Comparison of ENCODE assay signal across 1 cellular context in the genomic region with DNA sequence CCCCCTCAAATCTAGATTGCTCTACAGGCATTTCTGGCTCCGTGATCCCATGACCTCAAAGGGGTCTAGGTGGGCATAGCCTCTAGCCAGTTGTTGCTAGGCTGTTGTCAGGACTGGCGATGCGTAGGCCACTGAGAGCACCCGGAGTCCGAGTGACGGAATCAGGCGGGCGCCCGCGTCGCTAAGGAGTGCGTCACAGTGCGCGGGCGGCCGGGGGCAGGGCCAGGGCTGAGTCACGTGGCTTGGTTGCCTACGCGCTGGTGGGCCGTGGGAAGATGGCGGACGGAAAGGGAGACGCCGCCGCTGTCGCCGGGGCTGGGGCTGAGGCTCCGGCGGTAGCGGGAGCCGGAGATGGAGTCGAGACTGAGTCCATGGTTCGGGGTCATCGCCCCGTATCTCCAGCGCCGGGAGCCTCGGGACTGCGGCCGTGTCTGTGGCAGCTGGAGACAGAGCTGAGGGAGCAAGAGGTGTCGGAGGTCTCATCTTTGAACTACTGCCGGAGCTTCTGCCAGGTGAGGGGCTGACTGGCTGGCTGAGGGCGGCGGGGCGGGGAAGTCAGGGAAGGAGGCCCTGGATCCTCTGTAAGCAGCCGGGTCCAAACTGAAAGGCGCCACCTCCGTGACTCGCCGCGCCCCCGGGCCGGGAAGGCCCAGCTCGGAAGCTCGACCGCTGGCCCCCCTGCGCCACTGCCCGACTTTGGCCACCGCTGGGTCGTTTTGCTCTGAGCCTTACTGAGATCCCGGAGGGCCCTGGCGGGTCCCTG.
TF ChIP-seq lines count a peak whose summit lies in the region.

A gene with protein sequence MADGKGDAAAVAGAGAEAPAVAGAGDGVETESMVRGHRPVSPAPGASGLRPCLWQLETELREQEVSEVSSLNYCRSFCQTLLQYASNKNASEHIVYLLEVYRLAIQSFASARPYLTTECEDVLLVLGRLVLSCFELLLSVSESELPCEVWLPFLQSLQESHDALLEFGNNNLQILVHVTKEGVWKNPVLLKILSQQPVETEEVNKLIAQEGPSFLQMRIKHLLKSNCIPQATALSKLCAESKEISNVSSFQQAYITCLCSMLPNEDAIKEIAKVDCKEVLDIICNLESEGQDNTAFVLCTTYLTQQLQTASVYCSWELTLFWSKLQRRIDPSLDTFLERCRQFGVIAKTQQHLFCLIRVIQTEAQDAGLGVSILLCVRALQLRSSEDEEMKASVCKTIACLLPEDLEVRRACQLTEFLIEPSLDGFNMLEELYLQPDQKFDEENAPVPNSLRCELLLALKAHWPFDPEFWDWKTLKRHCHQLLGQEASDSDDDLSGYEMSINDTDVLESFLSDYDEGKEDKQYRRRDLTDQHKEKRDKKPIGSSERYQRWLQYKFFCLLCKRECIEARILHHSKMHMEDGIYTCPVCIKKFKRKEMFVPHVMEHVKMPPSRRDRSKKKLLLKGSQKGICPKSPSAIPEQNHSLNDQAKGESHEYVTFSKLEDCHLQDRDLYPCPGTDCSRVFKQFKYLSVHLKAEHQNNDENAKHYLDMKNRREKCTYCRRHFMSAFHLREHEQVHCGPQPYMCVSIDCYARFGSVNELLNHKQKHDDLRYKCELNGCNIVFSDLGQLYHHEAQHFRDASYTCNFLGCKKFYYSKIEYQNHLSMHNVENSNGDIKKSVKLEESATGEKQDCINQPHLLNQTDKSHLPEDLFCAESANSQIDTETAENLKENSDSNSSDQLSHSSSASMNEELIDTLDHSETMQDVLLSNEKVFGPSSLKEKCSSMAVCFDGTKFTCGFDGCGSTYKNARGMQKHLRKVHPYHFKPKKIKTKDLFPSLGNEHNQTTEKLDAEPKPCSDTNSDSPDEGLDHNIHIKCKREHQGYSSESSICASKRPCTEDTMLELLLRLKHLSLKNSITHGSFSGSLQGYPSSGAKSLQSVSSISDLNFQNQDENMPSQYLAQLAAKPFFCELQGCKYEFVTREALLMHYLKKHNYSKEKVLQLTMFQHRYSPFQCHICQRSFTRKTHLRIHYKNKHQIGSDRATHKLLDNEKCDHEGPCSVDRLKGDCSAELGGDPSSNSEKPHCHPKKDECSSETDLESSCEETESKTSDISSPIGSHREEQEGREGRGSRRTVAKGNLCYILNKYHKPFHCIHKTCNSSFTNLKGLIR (N-terminal part only) (plus strand): TSS at position 263 of the 763 bp plus-strand sequence. CDS start 13 bp downstream, at position 276.

TF ChIP-seq in HEK293, 187 proteins besides CTCF, POLR2A, EP300 and RAD21 (continued from another document and continues in another):
- TF ChIP-seq, protein P1, sequence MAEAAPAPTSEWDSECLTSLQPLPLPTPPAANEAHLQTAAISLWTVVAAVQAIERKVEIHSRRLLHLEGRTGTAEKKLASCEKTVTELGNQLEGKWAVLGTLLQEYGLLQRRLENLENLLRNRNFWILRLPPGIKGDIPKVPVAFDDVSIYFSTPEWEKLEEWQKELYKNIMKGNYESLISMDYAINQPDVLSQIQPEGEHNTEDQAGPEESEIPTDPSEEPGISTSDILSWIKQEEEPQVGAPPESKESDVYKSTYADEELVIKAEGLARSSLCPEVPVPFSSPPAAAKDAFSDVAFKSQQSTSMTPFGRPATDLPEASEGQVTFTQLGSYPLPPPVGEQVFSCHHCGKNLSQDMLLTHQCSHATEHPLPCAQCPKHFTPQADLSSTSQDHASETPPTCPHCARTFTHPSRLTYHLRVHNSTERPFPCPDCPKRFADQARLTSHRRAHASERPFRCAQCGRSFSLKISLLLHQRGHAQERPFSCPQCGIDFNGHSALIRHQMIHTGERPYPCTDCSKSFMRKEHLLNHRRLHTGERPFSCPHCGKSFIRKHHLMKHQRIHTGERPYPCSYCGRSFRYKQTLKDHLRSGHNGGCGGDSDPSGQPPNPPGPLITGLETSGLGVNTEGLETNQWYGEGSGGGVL (tag by site-specific recombination; IDR thresholded peaks at IDR 0.05): no peak
- TF ChIP-seq ZXDB (tag by site-specific recombination; IDR thresholded peaks at IDR 0.05) (peak; percentile 85), FEZF1 (tag by site-specific recombination; IDR thresholded peaks at IDR 0.05) (no peak), ZSCAN23 (tag by site-specific recombination; IDR thresholded peaks at IDR 0.05) (0 out of 2 replicates have a peak, but pooled peaks have one; percentile 50), ZNF624 (tag by site-specific recombination; IDR thresholded peaks at IDR 0.05) (no peak), ZNF629 (tag by site-specific recombination; IDR thresholded peaks at IDR 0.05) (peak; percentile 98), REPIN1 (tag by site-specific recombination; IDR thresholded peaks at IDR 0.05; ENCODE audit: low read depth) (no peak), ZNF10 (tag by site-specific recombination; IDR thresholded peaks at IDR 0.05) (peak; percentile 93), ZFHX2 (tag by site-specific recombination; conservative IDR thresholded peaks at IDR 0.05) (peak; percentile 97), BCL11B (tag by site-specific recombination; IDR thresholded peaks at IDR 0.05; ENCODE audit: low read depth) (no peak), ZEB2 (tag by site-specific recombination; IDR thresholded peaks at IDR 0.05) (0 out of 2 replicates have a peak, but pooled peaks have one; percentile 59), ZNF843 (tag by site-specific recombination; IDR thresholded peaks at IDR 0.05) (peak; percentile 13; the same call in 1 of the 2 replicates), KLF16 (tag by site-specific recombination; IDR thresholded peaks at IDR 0.05) (peak; percentile 75), ZNF76 (tag by site-specific recombination; IDR thresholded peaks at IDR 0.05; ENCODE audit: borderline replicate concordance, low read depth) (peak; percentile 74; the same call in 1 of the 2 replicates), ZNF391 (tag by site-specific recombination; IDR thresholded peaks at IDR 0.05; ENCODE audit: borderline replicate concordance, low read depth) (peak; percentile 72; the same call in 1 of the 2 replicates), ZNF830 (tag by site-specific recombination; IDR thresholded peaks at IDR 0.05; ENCODE audit: low read depth) (no peak), KLF9 (tag by site-specific recombination; IDR thresholded peaks at IDR 0.05; ENCODE audit: low read depth) (peak; percentile 23; the same call in 1 of the 2 replicates), ZNF23 (tag by site-specific recombination; IDR thresholded peaks at IDR 0.05; ENCODE audit: borderline replicate concordance) (no peak), KLF10 (tag by site-specific recombination; IDR thresholded peaks at IDR 0.05) (peak; percentile 60; the same call in 1 of the 2 replicates), WT1 (tag by site-specific recombination; IDR thresholded peaks at IDR 0.05) (peak; percentile 15; the same call in 1 of the 2 replicates), ZNF561 (tag by site-specific recombination; IDR thresholded peaks at IDR 0.05; ENCODE audit: borderline replicate concordance) (peak; percentile 57; the same call in 1 of the 2 replicates), ZSCAN16 (tag by site-specific recombination; IDR thresholded peaks at IDR 0.05) (no peak), SCRT2 (tag by site-specific recombination; IDR thresholded peaks at IDR 0.05) (peak; percentile 56; the same call in 1 of the 2 replicates), ZNF571 (tag by site-specific recombination; IDR thresholded peaks at IDR 0.05) (no peak), ZNF138 (tag by site-specific recombination; IDR thresholded peaks at IDR 0.05; ENCODE audit: borderline replicate concordance) (no peak), EGR2 (tag by site-specific recombination; IDR thresholded peaks at IDR 0.05; ENCODE audit: low read depth) (peak; percentile 94), SP3 (tag by site-specific recombination; IDR thresholded peaks at IDR 0.05) (peak; percentile 85), GLIS1 (tag by site-specific recombination; IDR thresholded peaks at IDR 0.05) (peak; percentile 83), ZNF157 (tag by site-specific recombination; IDR thresholded peaks at IDR 0.05) (0 out of 2 replicates have a peak, but pooled peaks have one; percentile 38), ZNF514 (tag by site-specific recombination; IDR thresholded peaks at IDR 0.05) (no peak), OSR2 (tag by site-specific recombination; IDR thresholded peaks at IDR 0.05) (peak; percentile 12; the same call in 1 of the 2 replicates), ZNF146 (tag by site-specific recombination; IDR thresholded peaks at IDR 0.05) (0 out of 2 replicates have a peak, but pooled peaks have one; percentile 1), SP7 (tag by site-specific recombination; IDR thresholded peaks at IDR 0.05) (peak; percentile 69; the same call in 1 of the 2 replicates), ZNF777 (tag by site-specific recombination; IDR thresholded peaks at IDR 0.05; ENCODE audit: borderline replicate concordance) (no peak)
- TF ChIP-seq, protein P2, sequence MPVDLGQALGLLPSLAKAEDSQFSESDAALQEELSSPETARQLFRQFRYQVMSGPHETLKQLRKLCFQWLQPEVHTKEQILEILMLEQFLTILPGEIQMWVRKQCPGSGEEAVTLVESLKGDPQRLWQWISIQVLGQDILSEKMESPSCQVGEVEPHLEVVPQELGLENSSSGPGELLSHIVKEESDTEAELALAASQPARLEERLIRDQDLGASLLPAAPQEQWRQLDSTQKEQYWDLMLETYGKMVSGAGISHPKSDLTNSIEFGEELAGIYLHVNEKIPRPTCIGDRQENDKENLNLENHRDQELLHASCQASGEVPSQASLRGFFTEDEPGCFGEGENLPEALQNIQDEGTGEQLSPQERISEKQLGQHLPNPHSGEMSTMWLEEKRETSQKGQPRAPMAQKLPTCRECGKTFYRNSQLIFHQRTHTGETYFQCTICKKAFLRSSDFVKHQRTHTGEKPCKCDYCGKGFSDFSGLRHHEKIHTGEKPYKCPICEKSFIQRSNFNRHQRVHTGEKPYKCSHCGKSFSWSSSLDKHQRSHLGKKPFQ (tag by site-specific recombination; IDR thresholded peaks at IDR 0.05): no peak
- TF ChIP-seq, protein P3, sequence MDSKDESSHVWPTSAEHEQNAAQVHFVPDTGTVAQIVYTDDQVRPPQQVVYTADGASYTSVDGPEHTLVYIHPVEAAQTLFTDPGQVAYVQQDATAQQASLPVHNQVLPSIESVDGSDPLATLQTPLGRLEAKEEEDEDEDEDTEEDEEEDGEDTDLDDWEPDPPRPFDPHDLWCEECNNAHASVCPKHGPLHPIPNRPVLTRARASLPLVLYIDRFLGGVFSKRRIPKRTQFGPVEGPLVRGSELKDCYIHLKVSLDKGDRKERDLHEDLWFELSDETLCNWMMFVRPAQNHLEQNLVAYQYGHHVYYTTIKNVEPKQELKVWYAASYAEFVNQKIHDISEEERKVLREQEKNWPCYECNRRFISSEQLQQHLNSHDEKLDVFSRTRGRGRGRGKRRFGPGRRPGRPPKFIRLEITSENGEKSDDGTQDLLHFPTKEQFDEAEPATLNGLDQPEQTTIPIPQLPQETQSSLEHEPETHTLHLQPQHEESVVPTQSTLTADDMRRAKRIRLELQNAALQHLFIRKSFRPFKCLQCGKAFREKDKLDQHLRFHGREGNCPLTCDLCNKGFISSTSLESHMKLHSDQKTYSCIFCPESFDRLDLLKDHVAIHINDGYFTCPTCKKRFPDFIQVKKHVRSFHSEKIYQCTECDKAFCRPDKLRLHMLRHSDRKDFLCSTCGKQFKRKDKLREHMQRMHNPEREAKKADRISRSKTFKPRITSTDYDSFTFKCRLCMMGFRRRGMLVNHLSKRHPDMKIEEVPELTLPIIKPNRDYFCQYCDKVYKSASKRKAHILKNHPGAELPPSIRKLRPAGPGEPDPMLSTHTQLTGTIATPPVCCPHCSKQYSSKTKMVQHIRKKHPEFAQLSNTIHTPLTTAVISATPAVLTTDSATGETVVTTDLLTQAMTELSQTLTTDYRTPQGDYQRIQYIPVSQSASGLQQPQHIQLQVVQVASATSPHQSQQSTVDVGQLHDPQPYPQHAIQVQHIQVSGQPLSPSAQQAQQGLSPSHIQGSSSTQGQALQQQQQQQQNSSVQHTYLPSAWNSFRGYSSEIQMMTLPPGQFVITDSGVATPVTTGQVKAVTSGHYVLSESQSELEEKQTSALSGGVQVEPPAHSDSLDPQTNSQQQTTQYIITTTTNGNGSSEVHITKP (tag by site-specific recombination; IDR thresholded peaks at IDR 0.05): 0 out of 2 replicates have a peak, but pooled peaks have one; percentile 36
- TF ChIP-seq, protein P4, sequence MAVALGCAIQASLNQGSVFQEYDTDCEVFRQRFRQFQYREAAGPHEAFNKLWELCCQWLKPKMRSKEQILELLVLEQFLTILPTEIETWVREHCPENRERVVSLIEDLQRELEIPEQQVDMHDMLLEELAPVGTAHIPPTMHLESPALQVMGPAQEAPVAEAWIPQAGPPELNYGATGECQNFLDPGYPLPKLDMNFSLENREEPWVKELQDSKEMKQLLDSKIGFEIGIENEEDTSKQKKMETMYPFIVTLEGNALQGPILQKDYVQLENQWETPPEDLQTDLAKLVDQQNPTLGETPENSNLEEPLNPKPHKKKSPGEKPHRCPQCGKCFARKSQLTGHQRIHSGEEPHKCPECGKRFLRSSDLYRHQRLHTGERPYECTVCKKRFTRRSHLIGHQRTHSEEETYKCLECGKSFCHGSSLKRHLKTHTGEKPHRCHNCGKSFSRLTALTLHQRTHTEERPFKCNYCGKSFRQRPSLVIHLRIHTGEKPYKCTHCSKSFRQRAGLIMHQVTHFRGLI (tag by site-specific recombination; IDR thresholded peaks at IDR 0.05): peak; percentile 3; the same call in 1 of the 2 replicates
- TF ChIP-seq, protein P5, sequence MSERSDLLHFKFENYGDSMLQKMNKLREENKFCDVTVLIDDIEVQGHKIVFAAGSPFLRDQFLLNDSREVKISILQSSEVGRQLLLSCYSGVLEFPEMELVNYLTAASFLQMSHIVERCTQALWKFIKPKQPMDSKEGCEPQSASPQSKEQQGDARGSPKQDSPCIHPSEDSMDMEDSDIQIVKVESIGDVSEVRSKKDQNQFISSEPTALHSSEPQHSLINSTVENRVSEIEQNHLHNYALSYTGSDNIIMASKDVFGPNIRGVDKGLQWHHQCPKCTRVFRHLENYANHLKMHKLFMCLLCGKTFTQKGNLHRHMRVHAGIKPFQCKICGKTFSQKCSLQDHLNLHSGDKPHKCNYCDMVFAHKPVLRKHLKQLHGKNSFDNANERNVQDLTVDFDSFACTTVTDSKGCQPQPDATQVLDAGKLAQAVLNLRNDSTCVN (tag by site-specific recombination; optimal IDR thresholded peaks at IDR 0.05): peak; percentile 79
- TF ChIP-seq, protein P6, sequence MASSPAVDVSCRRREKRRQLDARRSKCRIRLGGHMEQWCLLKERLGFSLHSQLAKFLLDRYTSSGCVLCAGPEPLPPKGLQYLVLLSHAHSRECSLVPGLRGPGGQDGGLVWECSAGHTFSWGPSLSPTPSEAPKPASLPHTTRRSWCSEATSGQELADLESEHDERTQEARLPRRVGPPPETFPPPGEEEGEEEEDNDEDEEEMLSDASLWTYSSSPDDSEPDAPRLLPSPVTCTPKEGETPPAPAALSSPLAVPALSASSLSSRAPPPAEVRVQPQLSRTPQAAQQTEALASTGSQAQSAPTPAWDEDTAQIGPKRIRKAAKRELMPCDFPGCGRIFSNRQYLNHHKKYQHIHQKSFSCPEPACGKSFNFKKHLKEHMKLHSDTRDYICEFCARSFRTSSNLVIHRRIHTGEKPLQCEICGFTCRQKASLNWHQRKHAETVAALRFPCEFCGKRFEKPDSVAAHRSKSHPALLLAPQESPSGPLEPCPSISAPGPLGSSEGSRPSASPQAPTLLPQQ (tag by site-specific recombination; IDR thresholded peaks at IDR 0.05): peak; percentile 68; the same call in 1 of the 2 replicates
- TF ChIP-seq, protein P7, sequence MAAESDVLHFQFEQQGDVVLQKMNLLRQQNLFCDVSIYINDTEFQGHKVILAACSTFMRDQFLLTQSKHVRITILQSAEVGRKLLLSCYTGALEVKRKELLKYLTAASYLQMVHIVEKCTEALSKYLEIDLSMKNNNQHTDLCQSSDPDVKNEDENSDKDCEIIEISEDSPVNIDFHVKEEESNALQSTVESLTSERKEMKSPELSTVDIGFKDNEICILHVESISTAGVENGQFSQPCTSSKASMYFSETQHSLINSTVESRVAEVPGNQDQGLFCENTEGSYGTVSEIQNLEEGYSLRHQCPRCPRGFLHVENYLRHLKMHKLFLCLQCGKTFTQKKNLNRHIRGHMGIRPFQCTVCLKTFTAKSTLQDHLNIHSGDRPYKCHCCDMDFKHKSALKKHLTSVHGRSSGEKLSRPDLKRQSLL (tag by site-specific recombination; IDR thresholded peaks at IDR 0.05): peak; percentile 98
